ENCODE assay signal across 1 cellular context in the genomic region with DNA sequence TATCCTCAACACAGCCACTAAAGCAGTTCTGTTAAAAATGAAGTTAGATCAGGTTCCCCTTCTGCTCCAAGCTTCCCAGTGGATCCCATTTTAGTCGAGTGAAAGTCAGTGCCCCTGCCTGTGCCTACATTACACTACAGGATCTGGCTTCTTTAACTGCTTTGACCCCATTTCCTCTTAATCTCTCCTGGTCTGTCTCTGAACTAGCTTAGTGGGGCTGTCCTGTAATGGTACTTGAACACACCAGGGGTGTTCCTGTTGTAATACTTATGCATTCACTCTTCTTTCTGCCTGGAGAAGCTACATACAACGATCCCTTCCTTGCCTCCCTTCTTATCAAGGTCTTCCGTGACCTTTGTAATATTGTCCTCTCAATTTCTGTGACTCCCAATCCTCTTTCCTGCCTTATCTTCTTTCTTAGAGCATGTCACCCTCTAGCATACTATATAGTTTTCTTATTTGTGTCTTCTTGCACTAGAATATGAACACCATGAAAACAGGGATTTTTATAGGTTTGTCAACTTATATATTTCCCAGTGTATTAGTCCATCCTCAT.
TF ChIP-seq lines count a peak whose summit lies in the region.

No MANE protein-coding gene starts in this region.

TF ChIP-seq in SK-N-SH treated with all-trans-retinoic acid at 6 μM for 48 hours, 23 proteins besides CTCF, POLR2A, EP300 and RAD21 (continued from another document):
- TF ChIP-seq, protein P1, sequence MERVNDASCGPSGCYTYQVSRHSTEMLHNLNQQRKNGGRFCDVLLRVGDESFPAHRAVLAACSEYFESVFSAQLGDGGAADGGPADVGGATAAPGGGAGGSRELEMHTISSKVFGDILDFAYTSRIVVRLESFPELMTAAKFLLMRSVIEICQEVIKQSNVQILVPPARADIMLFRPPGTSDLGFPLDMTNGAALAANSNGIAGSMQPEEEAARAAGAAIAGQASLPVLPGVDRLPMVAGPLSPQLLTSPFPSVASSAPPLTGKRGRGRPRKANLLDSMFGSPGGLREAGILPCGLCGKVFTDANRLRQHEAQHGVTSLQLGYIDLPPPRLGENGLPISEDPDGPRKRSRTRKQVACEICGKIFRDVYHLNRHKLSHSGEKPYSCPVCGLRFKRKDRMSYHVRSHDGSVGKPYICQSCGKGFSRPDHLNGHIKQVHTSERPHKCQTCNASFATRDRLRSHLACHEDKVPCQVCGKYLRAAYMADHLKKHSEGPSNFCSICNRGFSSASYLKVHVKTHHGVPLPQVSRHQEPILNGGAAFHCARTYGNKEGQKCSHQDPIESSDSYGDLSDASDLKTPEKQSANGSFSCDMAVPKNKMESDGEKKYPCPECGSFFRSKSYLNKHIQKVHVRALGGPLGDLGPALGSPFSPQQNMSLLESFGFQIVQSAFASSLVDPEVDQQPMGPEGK (CRISPR knock-in tag; IDR thresholded peaks at IDR 0.05; ENCODE audit: borderline replicate concordance) = no peak
- no peak for TF ChIP-seq OSR1 (CRISPR knock-in tag; IDR thresholded peaks at IDR 0.05)
- TF ChIP-seq, protein P2, sequence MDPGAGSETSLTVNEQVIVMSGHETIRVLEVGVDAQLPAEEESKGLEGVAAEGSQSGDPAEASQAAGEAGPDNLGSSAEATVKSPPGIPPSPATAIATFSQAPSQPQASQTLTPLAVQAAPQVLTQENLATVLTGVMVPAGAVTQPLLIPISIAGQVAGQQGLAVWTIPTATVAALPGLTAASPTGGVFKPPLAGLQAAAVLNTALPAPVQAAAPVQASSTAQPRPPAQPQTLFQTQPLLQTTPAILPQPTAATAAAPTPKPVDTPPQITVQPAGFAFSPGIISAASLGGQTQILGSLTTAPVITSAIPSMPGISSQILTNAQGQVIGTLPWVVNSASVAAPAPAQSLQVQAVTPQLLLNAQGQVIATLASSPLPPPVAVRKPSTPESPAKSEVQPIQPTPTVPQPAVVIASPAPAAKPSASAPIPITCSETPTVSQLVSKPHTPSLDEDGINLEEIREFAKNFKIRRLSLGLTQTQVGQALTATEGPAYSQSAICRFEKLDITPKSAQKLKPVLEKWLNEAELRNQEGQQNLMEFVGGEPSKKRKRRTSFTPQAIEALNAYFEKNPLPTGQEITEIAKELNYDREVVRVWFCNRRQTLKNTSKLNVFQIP (CRISPR knock-in tag; IDR thresholded peaks at IDR 0.05; ENCODE audit: borderline replicate concordance, low read depth) = no peak
TF ChIP-seq in SK-N-SH treated with all-trans-retinoic acid at 6 μM for 48 hours: peak in this region for 0.
